In the genomic region with DNA sequence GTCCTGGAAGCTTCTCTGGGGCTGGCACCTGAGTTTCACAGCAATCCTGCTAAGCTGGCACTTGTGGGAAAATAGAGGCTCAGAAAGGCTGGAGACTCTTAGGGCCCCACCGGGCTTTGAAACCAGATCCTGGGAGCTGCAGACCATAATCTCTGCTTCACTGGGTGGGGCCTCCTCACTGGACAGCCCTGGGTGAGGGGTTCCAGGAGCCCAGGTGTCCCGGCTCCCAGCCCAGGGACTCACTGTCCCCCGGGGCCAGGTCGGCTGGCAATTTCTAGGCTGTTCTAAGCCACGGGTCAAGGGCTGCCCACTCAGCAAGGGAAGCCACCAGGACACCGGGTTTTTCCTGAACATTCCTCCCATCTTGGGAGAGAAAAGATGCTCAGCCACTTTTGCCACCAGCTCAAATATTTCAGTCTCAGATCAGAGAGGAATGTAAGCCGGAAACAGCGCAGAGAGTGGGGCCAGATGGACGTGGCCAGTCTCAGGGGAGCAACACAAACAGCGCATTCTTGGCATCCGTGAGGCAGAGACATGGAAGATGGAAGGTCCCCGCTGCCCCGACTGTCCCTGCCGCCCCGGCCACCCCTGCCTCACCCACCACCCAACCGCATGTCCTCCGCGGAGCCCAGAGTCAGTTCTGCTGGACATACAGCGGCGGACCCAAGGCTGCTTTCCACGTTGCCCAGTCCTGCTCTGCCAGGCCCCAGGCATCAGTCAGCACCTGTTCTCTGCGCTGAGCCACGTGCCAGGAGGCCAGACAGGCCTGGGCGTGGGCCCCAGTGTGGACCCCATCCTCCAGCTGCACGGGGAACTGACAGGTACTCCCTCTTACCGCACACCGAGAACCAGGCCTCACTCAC, we compare ENCODE assay signal across 17 cellular contexts.
A peak's percentile ranks its signal among the peaks of the same experiment; 100 is the strongest.
DNase-seq lines count a peak whose midpoint lies in the region; ATAC-seq, FAIRE-seq and TF ChIP-seq lines count a peak whose summit lies in the region.
"Had no signal": no experiment of that assay in that cellular context is flagged by ENCODE, and none has a peak within 500 bp of the region (broad histone marks: within the 10 kb centered on the region; RNA-seq: fewer than 3 reads in every experiment).

No MANE protein-coding gene starts in this region.

- FAIRE-seq in pancreas (lab: Jason Lieb, UNC) = no peak
- FAIRE-seq: endometrium had no signal

- intact Hi-C loops in body of pancreas (cut with DNase I) (no loop called here), left ventricle myocardium inferior (cut with micrococcal nuclease) (no loop called here), pancreas (cut with DNase I) (no loop called here), ovary (cut with DNase I) (no loop called here)

- H3K4me3 ChIP-seq in body of pancreas = no peak overlapping the region
- no peak overlapping the region for H3K4me3 ChIP-seq in left ventricle myocardium inferior
- no peak overlapping the region for H3K4me3 ChIP-seq in pancreas
- H3K4me3 ChIP-seq in ovary = no peak overlapping the region
- H3K4me3 ChIP-seq: skin epidermis had no signal

- H3K27ac ChIP-seq in body of pancreas (peak overlapping the region; percentile 40 to 45 (median 43)), left ventricle myocardium inferior (replicated peaks) (peak overlapping the region; percentile 42), pancreas (peak overlapping the region in 3 of 4 donors; percentile 23 to 59 (median 53)), ovary (no peak overlapping the region)
- H3K27ac ChIP-seq: skin epidermis had no signal

- DNase-seq in EH (ENCODE audit: low read depth) (peak; percentile 6), body of pancreas (peak in 3 of 4 donors; percentile 51 to 71 (median 62)), left ventricle myocardium inferior (peak; percentile 33), pancreas (peak in 3 of 6 donors; percentile 56 to 80 (median 62)), NCI-H1694 treated with DMSO at 0.1 percent for 48 hours (lab: John Stamatoyannopoulos, UW) (no peak), ovary (no peak)
- no peak for DNase-seq in activated naive CD4-positive, alpha-beta T cell (lab: John Stamatoyannopoulos, UW)
- DNase-seq: activated CD4-positive, alpha-beta T cell treated with anti-CD3 and anti-CD28 coated beads for 1 hour; activated naive CD8-positive, alpha-beta T cell treated with anti-CD3 and anti-CD28 coated beads for 36 hours; caudate nucleus; NCI-H1092 treated with DMSO at 0.1 percent for 48 hours; NCI-H2107; PC-3; stimulated activated CD4-positive, alpha-beta T cell treated with anti-CD3 and anti-CD28 coated beads, Interleukin-2, amount 100 ng/mL, for 48 hours had no signal

- H3K36me3 ChIP-seq in body of pancreas (replicated peaks in 1 of 2; ENCODE audit: insufficient read depth in 1 of 2, low read depth in 2 of 2) (no peaks in the 10 kb centered on the region), left ventricle myocardium inferior (no peaks in the 10 kb centered on the region), pancreas (no peaks in the 10 kb centered on the region), ovary (no peaks in the 10 kb centered on the region)

- WGBS in body of pancreas, 2 donors = 60 to 69% methylated on average over 24 to 25 of the region's 27 CpGs
- 58 to 66% methylated on average over 26 to 27 of the region's 27 CpGs for WGBS in pancreas, 2 donors
- WGBS in ovary, 3 donors = 63 to 81% (median 81%) methylated on average over 27 of the region's 27 CpGs

- ATAC-seq in body of pancreas = peak; percentile 25
- ATAC-seq in pancreas = peak; percentile 10 to 51 (median 42)
- ATAC-seq in HG03045 (IDR thresholded peaks at IDR 0.05; ENCODE audit: unreplicated experiment) = no peak
- ATAC-seq: PC-3 had no signal

- H3K27me3 ChIP-seq in body of pancreas (no peaks in the 10 kb centered on the region), left ventricle myocardium inferior (ENCODE audit: low read depth) (no peaks in the 10 kb centered on the region), pancreas (no peaks in the 10 kb centered on the region), ovary (no peaks in the 10 kb centered on the region)

- TF ChIP-seq CTCF in body of pancreas (IDR thresholded peaks at IDR 0.05) = no peak
- TF ChIP-seq CTCF in left ventricle myocardium inferior (IDR thresholded peaks at IDR 0.05; ENCODE audit: borderline replicate concordance) = no peak
- no peak for TF ChIP-seq CTCF in pancreas (IDR thresholded peaks at IDR 0.05)
- no peak for TF ChIP-seq CTCF in ovary (IDR thresholded peaks at IDR 0.05)

- H3K4me1 ChIP-seq in body of pancreas = peaks cover 51% of the 10 kb centered on the region
- H3K4me1 ChIP-seq in left ventricle myocardium inferior = peaks cover 30% of the 10 kb centered on the region
- H3K4me1 ChIP-seq in pancreas = peaks cover 4 to 33% (median 12%) of the 10 kb centered on the region in 3 donors
- H3K4me1 ChIP-seq in ovary (ENCODE audit: insufficient read depth) = no peaks in the 10 kb centered on the region

- no peak for TF ChIP-seq EP300 in ovary (IDR thresholded peaks at IDR 0.05)

- no peak for TF ChIP-seq POLR2A in body of pancreas (IDR thresholded peaks at IDR 0.05)
- no peak for TF ChIP-seq POLR2A in ovary (IDR thresholded peaks at IDR 0.05)

- H3K9me3 ChIP-seq in body of pancreas (no peaks in the 10 kb centered on the region), left ventricle myocardium inferior (replicated peaks) (no peaks in the 10 kb centered on the region), pancreas (no peaks in the 10 kb centered on the region), ovary (no peaks in the 10 kb centered on the region)

Comparison
In these comparisons a context has a peak if more than half of its experiments do, and no peak if none do; other contexts are left out.
1. DNase-seq: peak in EH (single experiment), body of pancreas (3 of 4) and left ventricle myocardium inferior (single experiment); none in NCI-H1694 treated with DMSO at 0.1 percent for 48 hours (single experiment), ovary (0 of 5) and activated naive CD4-positive, alpha-beta T cell (0 of 4).
2. H3K27ac ChIP-seq: peak in body of pancreas (4 of 4), left ventricle myocardium inferior (single experiment) and pancreas (3 of 4); none in ovary (0 of 2).